Comparison of ENCODE assay signal across 8 cellular contexts in the genomic region with DNA sequence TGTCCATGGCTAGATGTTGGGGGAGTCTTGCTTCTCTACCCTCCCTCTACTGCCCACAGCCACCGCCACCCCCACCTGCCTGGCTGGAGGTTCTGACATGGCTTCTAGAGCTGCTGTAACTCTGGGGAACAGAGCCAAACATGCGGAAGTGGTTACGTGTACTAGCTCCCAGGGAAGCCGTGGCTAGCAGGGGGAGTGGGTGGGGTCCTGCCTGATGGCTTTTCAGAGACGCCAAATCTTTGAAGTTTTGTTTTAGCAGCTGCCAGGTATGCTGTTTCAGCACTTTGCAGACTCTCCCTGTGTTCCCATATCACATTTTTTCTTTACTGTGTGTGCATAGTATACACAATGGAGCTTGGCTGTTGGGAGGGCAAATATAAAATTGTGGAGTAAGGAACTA.
DNase-seq lines count a peak whose midpoint lies in the region; ATAC-seq and TF ChIP-seq lines count a peak whose summit lies in the region.

No MANE protein-coding gene starts in this region.

- no peaks in the 10 kb centered on the region; the same call in 1 of the 2 replicates for H3K36me3 ChIP-seq in IMR-90 (ENCODE audit: control insufficient read depth, insufficient read depth, low read length)

- H3K27me3 ChIP-seq in IMR-90 (ENCODE audit: control insufficient read depth, insufficient read depth, low read length): no peaks in the 10 kb centered on the region

- H2BK20ac ChIP-seq in IMR-90 (ENCODE audit: low read depth, low read length): peak overlapping the region; percentile 53; the same call in 1 of the 2 replicates

- H4K5ac ChIP-seq in IMR-90 (ENCODE audit: low read depth, low read length): peak overlapping the region; percentile 81

- no peak overlapping the region for H3K27ac ChIP-seq in IMR-90 (ENCODE audit: insufficient read depth, low read length)

- no peaks in the 10 kb centered on the region for H3K9me3 Mint-ChIP-seq in MCF 10A (ENCODE audit: unreplicated experiment)
- H3K9me3 Mint-ChIP-seq in natural killer cell treated with Interleukin-12 subunit alpha and Interleukin-12 subunit beta and Interleukin-15 and Interleukin-18, amount 100 ng/mL, for 72 hours: no peaks in the 10 kb centered on the region

- peaks cover 17% of the 10 kb centered on the region for H3K4me1 ChIP-seq in IMR-90 (ENCODE audit: control insufficient read depth, insufficient read depth, low read length)

- peak overlapping the region; percentile 12; the same call in 1 of the 2 replicates for H3K14ac ChIP-seq in IMR-90 (replicated peaks; ENCODE audit: low read depth, low read length)

- no peak for TF ChIP-seq POLR2A in IMR-90 (IDR thresholded peaks at IDR 0.05; ENCODE audit: low read depth, low read length)

- BruUV-seq in IMR-90 (replicated peaks; lab: Mats Ljungman, UMichigan) (no TSS peak), MCF 10A (replicated peaks; lab: Mats Ljungman, UMichigan) (no TSS peak)

- no peak overlapping the region for H2AK9ac ChIP-seq in IMR-90 (replicated peaks; ENCODE audit: low read depth, low read length, poor library complexity)

- H3K9ac ChIP-seq in IMR-90 (ENCODE audit: low read depth, low read length): no peak overlapping the region

- in situ Hi-C loops in IMR-90 (cut with MboI; ENCODE audit: low sequenced_read_pairs): no loop called here

- H2BK120ac ChIP-seq in IMR-90 (ENCODE audit: low read depth, low read length): peak overlapping the region; percentile 57; the same call in 1 of the 2 replicates

- peak overlapping the region; percentile 24; the same call in 1 of the 2 replicates for H3K23ac ChIP-seq in IMR-90 (ENCODE audit: low read depth, low read length)

- peaks cover 28% of the 10 kb centered on the region for H3K4me1 Mint-ChIP-seq in MCF 10A (ENCODE audit: insufficient read depth, unreplicated experiment)
- H3K4me1 Mint-ChIP-seq in natural killer cell treated with Interleukin-12 subunit alpha and Interleukin-12 subunit beta and Interleukin-15 and Interleukin-18, amount 100 ng/mL, for 72 hours (ENCODE audit: low read depth in 2 of 2): peaks cover 2 to 14% of the 10 kb centered on the region in 2 donors

- no CpG with 5 or more reads among the region's 5 CpGs for WGBS in IMR-90 (ENCODE audit: extremely low coverage in 2 of 2, insufficient read length in 1 of 2), 2 experiments

- peak overlapping the region; percentile 71 for H3K4me2 ChIP-seq in IMR-90 (ENCODE audit: low read depth, low read length)

- ATAC-seq in IMR-90 (ENCODE audit: low read depth): peak; percentile 68
- ATAC-seq in natural killer cell treated with Interleukin-12 subunit alpha and Interleukin-12 subunit beta and Interleukin-15 and Interleukin-18, amount 100 ng/mL, for 72 hours: peak; percentile 60 to 63
- no peak for ATAC-seq in GM19324 (IDR thresholded peaks at IDR 0.05; ENCODE audit: low FRiP score, unreplicated experiment)
- no peak for ATAC-seq in GM18909 (IDR thresholded peaks at IDR 0.05; ENCODE audit: poor library complexity, unreplicated experiment)
- ATAC-seq in GM21360 (IDR thresholded peaks at IDR 0.05; ENCODE audit: unreplicated experiment): no peak
- ATAC-seq in GM21528 (IDR thresholded peaks at IDR 0.05; ENCODE audit: low FRiP score, unreplicated experiment): no peak

- no peaks in the 10 kb centered on the region for H3K9me3 ChIP-seq in IMR-90 (ENCODE audit: control insufficient read depth, insufficient read depth, low read length)

- no peak overlapping the region for H3K56ac ChIP-seq in IMR-90 (ENCODE audit: extremely low read depth, insufficient read depth, low read length)

- H3K4ac ChIP-seq in IMR-90 (ENCODE audit: low read depth, low read length): peak overlapping the region; percentile 28

- peak overlapping the region; percentile 51; the same call in 1 of the 2 replicates for H4K91ac ChIP-seq in IMR-90 (ENCODE audit: insufficient read depth, low read depth, low read length)

- dilution Hi-C loops in IMR-90 (cut with HindIII; ENCODE audit: low sequenced_read_pairs, unreplicated experiment): no loop called here

- no peaks in the 10 kb centered on the region; the same call in none of the 2 replicates for H3K9me1 ChIP-seq in IMR-90 (ENCODE audit: insufficient read depth, low read length)

- peak overlapping the region; percentile 33 for H3K4me3 Mint-ChIP-seq in MCF 10A (ENCODE audit: unreplicated experiment)
- H3K4me3 Mint-ChIP-seq in natural killer cell treated with Interleukin-12 subunit alpha and Interleukin-12 subunit beta and Interleukin-15 and Interleukin-18, amount 100 ng/mL, for 72 hours: peak overlapping the region; percentile 36

- TF ChIP-seq CTCF in IMR-90 (conservative IDR thresholded peaks at IDR 0.05; ENCODE audit: low read depth, low read length): no peak
- TF ChIP-seq CTCF in MCF 10A (IDR thresholded peaks at IDR 0.05; ENCODE audit: unreplicated experiment): no peak

- no peaks in the 10 kb centered on the region for H4K20me1 ChIP-seq in IMR-90 (ENCODE audit: insufficient read depth, low read length)

- no peaks in the 10 kb centered on the region for H3K27me3 Mint-ChIP-seq in MCF 10A (ENCODE audit: insufficient read depth, unreplicated experiment)
- no peaks in the 10 kb centered on the region for H3K27me3 Mint-ChIP-seq in natural killer cell treated with Interleukin-12 subunit alpha and Interleukin-12 subunit beta and Interleukin-15 and Interleukin-18, amount 100 ng/mL, for 72 hours

- no peak overlapping the region for H2AK5ac ChIP-seq in IMR-90 (ENCODE audit: low read depth, low read length)

- peaks cover 7% of the 10 kb centered on the region for H3K36me3 Mint-ChIP-seq in MCF 10A (ENCODE audit: insufficient read depth, unreplicated experiment)
- peaks cover 8% of the 10 kb centered on the region for H3K36me3 Mint-ChIP-seq in natural killer cell treated with Interleukin-12 subunit alpha and Interleukin-12 subunit beta and Interleukin-15 and Interleukin-18, amount 100 ng/mL, for 72 hours

- H2BK15ac ChIP-seq in IMR-90 (ENCODE audit: low read depth, low read length): peak overlapping the region; percentile 54; the same call in 2 of the 3 replicates

- intact Hi-C loops in IMR-90 (cut with micrococcal nuclease): no loop called here
- intact Hi-C loops in MCF 10A (cut with micrococcal nuclease): no loop called here

- peak overlapping the region; percentile 69 for H2AFZ ChIP-seq in IMR-90 (replicated peaks; ENCODE audit: low read length, poor library complexity)

- H3K27ac Mint-ChIP-seq in MCF 10A (ENCODE audit: low read depth, unreplicated experiment): peak overlapping the region; percentile 96
- H3K27ac Mint-ChIP-seq in natural killer cell treated with Interleukin-12 subunit alpha and Interleukin-12 subunit beta and Interleukin-15 and Interleukin-18, amount 100 ng/mL, for 72 hours: peak overlapping the region in 1 of 2 donors; percentile 56

- CTCF ChIA-PET in IMR-90 (lab: Yijun Ruan, JAX) (interaction anchor here (0.7 to 1.3 kb wide), 3 partner anchors 16 to 75 kb away, joined by 3 to 4 read pairs (median 4); no protein-coding TSS in a partner anchor), MCF 10A (lab: Yijun Ruan, JAX) (interaction anchor here (1.1 to 3.0 kb wide), 3 partner anchors 37 to 122 kb away, joined by 3 to 11 read pairs (median 4); no protein-coding TSS in a partner anchor)

- DNase-seq in IMR-90: peak; percentile 76
- DNase-seq in T follicular helper cell (ENCODE audit: low read depth): peak; percentile 10
- peak; percentile 73 for DNase-seq in MCF 10A (ENCODE audit: unreplicated experiment)
- no peak for DNase-seq in natural killer cell treated with Interleukin-12 subunit alpha and Interleukin-12 subunit beta and Interleukin-15 and Interleukin-18, amount 100 ng/mL, for 72 hours (ENCODE audit: low spot score)

- H3K79me1 ChIP-seq in IMR-90 (ENCODE audit: low read depth in 1 of 2, low read length in 2 of 2): no peaks in the 10 kb centered on the region

- H3K18ac ChIP-seq in IMR-90 (ENCODE audit: low read depth, low read length): peak overlapping the region; percentile 77

- POLR2A ChIA-PET in IMR-90 (lab: Charles Lee; ENCODE audit: unreplicated experiment): no interaction called here
- POLR2A ChIA-PET in MCF 10A (lab: Yijun Ruan, JAX): interaction anchor here (1.7 kb wide), 1 partner anchor 37 kb away, joined by 9 read pairs; no protein-coding TSS in a partner anchor

- peak overlapping the region; percentile 4 to 64; a peak in 3 of 4 replicates for H4K8ac ChIP-seq in IMR-90 (ENCODE audit: low read depth in 2 of 2, low read length in 2 of 2)

- TF ChIP-seq RAD21 in IMR-90 (IDR thresholded peaks at IDR 0.05; ENCODE audit: low read length): no peak

- no peak overlapping the region; the same call in 1 of the 2 replicates for H3K4me3 ChIP-seq in IMR-90 (ENCODE audit: insufficient read depth, low read depth, low read length)

- peak overlapping the region; percentile 76 for H2BK5ac ChIP-seq in IMR-90 (ENCODE audit: low read depth, low read length, poor library complexity, severe bottlenecking)

TF ChIP-seq in IMR-90, 13 proteins besides CTCF, POLR2A, EP300 and RAD21:
- TF ChIP-seq FOS (IDR thresholded peaks at IDR 0.05; ENCODE audit: low read depth, low read length) (no peak), MAZ (IDR thresholded peaks at IDR 0.05; ENCODE audit: borderline replicate concordance, low read depth, low read length) (no peak), BHLHE40 (IDR thresholded peaks at IDR 0.05; ENCODE audit: low read depth, low read length) (no peak), MXI1 (IDR thresholded peaks at IDR 0.05; ENCODE audit: borderline replicate concordance, low read depth, low read length) (no peak), MAFK (IDR thresholded peaks at IDR 0.05; ENCODE audit: low read depth, low read length) (peak; percentile 33; the same call in 1 of the 2 replicates)

Comparison
In these comparisons a context has a peak if more than half of its experiments do, and no peak if none do; other contexts are left out.
1. ATAC-seq: peak in IMR-90 (single experiment) and natural killer cell treated with Interleukin-12 subunit alpha and Interleukin-12 subunit beta and Interleukin-15 and Interleukin-18, amount 100 ng/mL, for 72 hours (2 of 2); none in GM19324 (single experiment), GM18909 (single experiment), GM21360 (single experiment) and GM21528 (single experiment).